ENCODE assay signal across 8 cellular contexts in genomic region chr2:132547089-132547687, GRCh38.
DNase-seq lines count a peak whose midpoint lies in the region; TF ChIP-seq lines count a peak whose summit lies in the region.

No MANE protein-coding gene starts in this region.

- H3K27me3 ChIP-seq in osteoblast (ENCODE audit: insufficient read depth, low read length) = no peaks in the 10 kb centered on the region

- DNase-seq in GM03348 (ENCODE audit: low spot score) (peak; percentile 81), HFFc6 (peak; percentile 78), NCI-H460 (ENCODE audit: extremely low read depth, low read depth) (peak; percentile 78), fibroblast of villous mesenchyme (ENCODE audit: low read depth) (peak; percentile 70), osteoblast (ENCODE audit: insufficient read length, low spot score, missing footprints) (peak; percentile 80)
- peak; percentile 52 for DNase-seq in activated CD4-positive, alpha-beta memory T cell treated with anti-CD3 and anti-CD28 coated beads, Interleukin-2, amount 10 ng/mL, durations not matched to agents 7 days and 5 days
- DNase-seq in activated effector memory CD4-positive, alpha-beta T cell treated with Interleukin-2 at 50 U/mL for 16 hours = no peak
- DNase-seq in effector CD4-positive, alpha-beta T cell = no peak

- H3K79me2 ChIP-seq in osteoblast (ENCODE audit: insufficient read depth, low read length) = no peaks in the 10 kb centered on the region

- H3K36me3 ChIP-seq in osteoblast (ENCODE audit: insufficient read depth, low read length) = no peaks in the 10 kb centered on the region

- peaks cover 37% of the 10 kb centered on the region for H3K4me1 Mint-ChIP-seq in HFFc6 (ENCODE audit: low read depth)
- no peaks in the 10 kb centered on the region for H3K4me1 Mint-ChIP-seq in activated CD4-positive, alpha-beta memory T cell treated with anti-CD3 and anti-CD28 coated beads, Interleukin-2, amount 10 ng/mL, durations not matched to agents 7 days and 5 days

- peaks cover 8% of the 10 kb centered on the region for H3K36me3 Mint-ChIP-seq in HFFc6 (ENCODE audit: low read depth)
- no peaks in the 10 kb centered on the region for H3K36me3 Mint-ChIP-seq in activated CD4-positive, alpha-beta memory T cell treated with anti-CD3 and anti-CD28 coated beads, Interleukin-2, amount 10 ng/mL, durations not matched to agents 7 days and 5 days (ENCODE audit: low read depth)

- CTCF ChIA-PET in activated CD4-positive, alpha-beta memory T cell treated with anti-CD3 and anti-CD28 coated beads, Interleukin-2, amount 10 ng/mL, durations not matched to agents 7 days and 5 days (lab: Charles Lee) = interaction anchor here (0.7 to 2.2 kb wide), 10 partner anchors 10 to 1297 kb away, joined by 3 to 9 read pairs (median 6); no protein-coding TSS in a partner anchor

- no peak overlapping the region for H3K4me2 ChIP-seq in osteoblast (ENCODE audit: insufficient read depth, low read length)

- POLR2A ChIA-PET in activated CD4-positive, alpha-beta memory T cell treated with anti-CD3 and anti-CD28 coated beads, Interleukin-2, amount 10 ng/mL, durations not matched to agents 7 days and 5 days (lab: Charles Lee) = no interaction called here

- H3K4me3 ChIP-seq in fibroblast of villous mesenchyme (ENCODE audit: low read depth, low read length) (no peak overlapping the region), osteoblast (ENCODE audit: insufficient read depth, low read length) (no peak overlapping the region)

- no peaks in the 10 kb centered on the region for H3K4me1 ChIP-seq in osteoblast (ENCODE audit: insufficient read depth, low read length)

- H3K27ac ChIP-seq in osteoblast (ENCODE audit: low read depth, low read length) = no peak overlapping the region

- no peaks in the 10 kb centered on the region for H4K20me1 ChIP-seq in osteoblast (ENCODE audit: insufficient read depth, low read length)

- no peak overlapping the region for H2AFZ ChIP-seq in osteoblast (ENCODE audit: low read length)

- H3K9me3 Mint-ChIP-seq in HFFc6 = peaks cover 20% of the 10 kb centered on the region
- H3K9me3 Mint-ChIP-seq in activated CD4-positive, alpha-beta memory T cell treated with anti-CD3 and anti-CD28 coated beads, Interleukin-2, amount 10 ng/mL, durations not matched to agents 7 days and 5 days = peaks cover 4% of the 10 kb centered on the region

- TF ChIP-seq CTCF in HFFc6 (IDR thresholded peaks at IDR 0.05) = peak; percentile 93
- peak; percentile 56 for TF ChIP-seq CTCF in fibroblast of villous mesenchyme (IDR thresholded peaks at IDR 0.05; ENCODE audit: insufficient read depth, low read depth, low read length)
- TF ChIP-seq CTCF in osteoblast (IDR thresholded peaks at IDR 0.05; ENCODE audit: extremely low read depth, low read depth, low read length) = peak; percentile 72

- H3K9me3 ChIP-seq in osteoblast (ENCODE audit: low read depth, low read length) = peaks cover 6% of the 10 kb centered on the region

- H3K27ac Mint-ChIP-seq in HFFc6 = no peak overlapping the region
- no peak overlapping the region for H3K27ac Mint-ChIP-seq in activated CD4-positive, alpha-beta memory T cell treated with anti-CD3 and anti-CD28 coated beads, Interleukin-2, amount 10 ng/mL, durations not matched to agents 7 days and 5 days

- no peaks in the 10 kb centered on the region; the same call in 1 of the 2 replicates for H3K27me3 Mint-ChIP-seq in HFFc6 (ENCODE audit: insufficient read depth)
- H3K27me3 Mint-ChIP-seq in activated CD4-positive, alpha-beta memory T cell treated with anti-CD3 and anti-CD28 coated beads, Interleukin-2, amount 10 ng/mL, durations not matched to agents 7 days and 5 days = no peaks in the 10 kb centered on the region

- no peak overlapping the region for H3K4me3 Mint-ChIP-seq in HFFc6
- no peak overlapping the region for H3K4me3 Mint-ChIP-seq in activated CD4-positive, alpha-beta memory T cell treated with anti-CD3 and anti-CD28 coated beads, Interleukin-2, amount 10 ng/mL, durations not matched to agents 7 days and 5 days

Comparison
In these comparisons a context has a peak if more than half of its experiments do, and no peak if none do; other contexts are left out.
1. DNase-seq: peak in GM03348 (single experiment), HFFc6 (single experiment), NCI-H460 (single experiment), activated CD4-positive, alpha-beta memory T cell treated with anti-CD3 and anti-CD28 coated beads, Interleukin-2, amount 10 ng/mL, durations not matched to agents 7 days and 5 days (single experiment), fibroblast of villous mesenchyme (single experiment) and osteoblast (single experiment); none in activated effector memory CD4-positive, alpha-beta T cell treated with Interleukin-2 at 50 U/mL for 16 hours (single experiment) and effector CD4-positive, alpha-beta T cell (single experiment).
2. Peak in every context shown above with its lines, with median percentiles within 50 percentile points of each other: CTCF ChIP-seq.